ENCODE assay signal across 37 cellular contexts in the genomic region with DNA sequence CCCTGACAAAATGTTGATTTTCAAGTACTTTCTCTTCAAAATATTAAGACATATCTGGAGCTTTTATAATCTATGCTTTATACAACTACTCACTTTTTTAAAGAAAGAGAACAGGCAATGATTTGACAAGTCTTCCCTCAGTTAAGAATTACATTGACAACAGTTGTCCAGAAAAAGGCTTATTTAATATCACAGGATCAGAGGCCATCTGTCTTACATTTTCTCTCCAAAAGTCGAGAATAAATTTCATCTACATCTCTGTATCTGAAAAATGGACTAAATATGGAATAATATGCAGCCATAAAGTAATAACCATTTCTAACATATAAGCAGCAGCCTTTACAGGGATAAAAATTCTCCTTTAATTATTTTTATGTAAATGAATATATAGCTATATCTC. TPM values are rescaled to one million over a fixed set of nuclear protein-coding genes. Genes with fewer than 3 reads are reported as not detected.
"Had no signal": no experiment of that assay in that cellular context is flagged by ENCODE, and none has a peak within 500 bp of the region (broad histone marks: within the 10 kb centered on the region; RNA-seq: fewer than 3 reads in every experiment).

No MANE protein-coding gene starts in this region.

- H3K36me3 ChIP-seq: MG63 had no signal

- H3K9me3 ChIP-seq: MG63 had no signal

- H3K4me3 ChIP-seq: MG63 had no signal

- H3K27ac ChIP-seq: KMS-11 had no signal

- H3K27me3 ChIP-seq: MG63 had no signal

- DNase-seq: Karpas-422, Kasumi-1, KG1, MG63, MM.1S, MV-4-11, NCI-H1048, NCI-H1092, NCI-H1092 treated with DMSO at 0.1 percent for 48 hours, NCI-H1105, NCI-H1105 treated with DMSO at 0.1 percent for 48 hours, NCI-H1417, NCI-H1417 treated with DMSO at 0.1 percent for 48 hours, NCI-H1436, NCI-H1436 treated with DMSO at 0.1 percent for 48 hours, NCI-H146, NCI-H1694, NCI-H1694 treated with DMSO at 0.1 percent for 48 hours, NCI-H187, NCI-H187 treated with DMSO at 0.1 percent for 48 hours, NCI-H1930, NCI-H2029, NCI-H2029 treated with DMSO at 0.1 percent for 48 hours, NCI-H2081, NCI-H2081 treated with DMSO at 0.1 percent for 48 hours, NCI-H2107, NCI-H2171, NCI-H2171 treated with DMSO at 0.1 percent for 48 hours, NCI-H2227 treated with DMSO at 0.1 percent for 48 hours, NCI-H226, NCI-H345, NCI-H446, NCI-H446 treated with DMSO at 0.1 percent for 48 hours, NCI-H510A had no signal

RNA-seq across cellular contexts. Expression of a gene that starts 8.2 kb away (rescaled TPM):
- total RNA-seq: LHCN-M2, M059J had no signal

RNA-seq across cellular contexts. Expression of a gene that starts 12.0 kb away (rescaled TPM):
- total RNA-seq: LHCN-M2 had no signal
